Comparison of ENCODE assay signal across 25 cellular contexts in the genomic region with DNA sequence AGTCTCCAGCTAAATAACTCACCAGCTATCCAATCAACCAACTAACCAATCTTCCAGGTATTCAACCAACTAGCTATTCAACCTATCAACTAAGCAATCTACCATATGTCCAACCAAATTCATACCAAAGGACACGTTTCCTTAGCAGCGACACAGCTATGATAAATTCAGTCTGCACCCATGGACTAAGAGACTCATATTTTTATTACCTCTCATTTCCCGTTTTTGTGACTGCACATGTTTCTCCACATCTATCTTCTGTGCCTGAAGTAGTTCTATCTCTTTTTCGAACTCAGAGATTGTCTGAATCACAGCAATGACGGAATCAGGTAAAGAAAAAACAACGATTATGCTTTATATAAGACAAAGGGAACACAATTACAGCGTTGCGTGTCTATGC.
"Had no signal": no experiment of that assay in that cellular context is flagged by ENCODE, and none has a peak within 500 bp of the region (broad histone marks: within the 10 kb centered on the region; RNA-seq: fewer than 3 reads in every experiment).

No MANE protein-coding gene starts in this region.

- H3K4me1 Mint-ChIP-seq: brain had no signal

- H3K27me3 ChIP-seq: foreskin keratinocyte, hepatocyte, left lung, neural progenitor cell, testis, uterus had no signal

- DNase-seq: activated CD4-positive, alpha-beta T cell treated with anti-CD3 and anti-CD28 coated beads for 1 hour; activated CD4-positive, alpha-beta T cell treated with anti-CD3 and anti-CD28 coated beads, Interleukin-2, amount 50 U/mL, for 1 hour; activated CD8-positive, alpha-beta T cell treated with anti-CD3 and anti-CD28 coated beads, Interleukin-2, amount 10 ng/mL, durations not matched to agents 7 days and 5 days; activated gamma-delta T cell treated with Interleukin-2 at 50 U/mL for 16 hours; aorta; effector CD4-positive, alpha-beta T cell; erythroblast; foreskin keratinocyte; kidney glomerular epithelial cell; left lung; naive thymus-derived CD8-positive, alpha-beta T cell; stimulated activated CD4-positive, alpha-beta T cell treated with anti-CD3 and anti-CD28 coated beads, Interleukin-2, amount 100 ng/mL, for 48 hours; stimulated activated CD8-positive, alpha-beta memory T cell treated with anti-CD3 and anti-CD28 coated beads, Interleukin-4, amount 100 ng/mL, for 48 hours; stimulated activated naive CD4-positive, alpha-beta T cell; testis; trophoblast cell; uterus; WERI-Rb-1 had no signal

- H3K9me3 Mint-ChIP-seq: activated naive CD4-positive, alpha-beta T cell treated with anti-CD3 and anti-CD28 coated beads, Interleukin-2, amount 50 U/mL, for 72 hours; activated T-helper 1 cell treated with anti-CD3 and anti-CD28 coated beads, Interleukin-12 subunit alpha, Interleukin-12 subunit beta, Interleukin-2, Interleukin-4 antibody, amounts not matched to agents 30 ng/mL and 10 ng/mL and 1 ng/mL, durations not matched to agents 14 hours and 24 hours and 36 hours; brain; dendritic cell treated with granulocyte-macrophage colony-stimulating factor and Interleukin-4, amounts not matched to agents 40 ng/mL and 50 ng/mL, for 4 days; naive thymus-derived CD8-positive, alpha-beta T cell; neural progenitor cell had no signal

- H3K36me3 ChIP-seq: neural progenitor cell, uterus had no signal

- H3K27ac Mint-ChIP-seq: activated CD8-positive, alpha-beta T cell treated with anti-CD3 and anti-CD28 coated beads, Interleukin-2, amount 10 ng/mL, durations not matched to agents 7 days and 5 days; activated naive CD4-positive, alpha-beta T cell treated with anti-CD3 and anti-CD28 coated beads, Interleukin-2, amount 50 U/mL, for 72 hours; activated T-helper 1 cell treated with anti-CD3 and anti-CD28 coated beads, Interleukin-12 subunit alpha, Interleukin-12 subunit beta, Interleukin-2, Interleukin-4 antibody, amounts not matched to agents 30 ng/mL and 10 ng/mL and 1 ng/mL, durations not matched to agents 14 hours and 24 hours and 36 hours; brain; dendritic cell treated with granulocyte-macrophage colony-stimulating factor and Interleukin-4, amounts not matched to agents 40 ng/mL and 50 ng/mL, for 4 days; naive thymus-derived CD8-positive, alpha-beta T cell; neural progenitor cell had no signal

- H3K4me3 ChIP-seq: hepatocyte, left lung, lung, neural progenitor cell, testis, uterus had no signal

- H3K27ac ChIP-seq: foreskin keratinocyte, hepatocyte, left lung, neural progenitor cell, testis, uterus, WERI-Rb-1 had no signal

- H3K4me1 ChIP-seq: left lung, neural progenitor cell, testis, uterus had no signal

- H3K27me3 Mint-ChIP-seq: brain; dendritic cell treated with granulocyte-macrophage colony-stimulating factor and Interleukin-4, amounts not matched to agents 40 ng/mL and 50 ng/mL, for 4 days; naive thymus-derived CD8-positive, alpha-beta T cell had no signal

- H3K4me3 Mint-ChIP-seq: activated CD8-positive, alpha-beta T cell treated with anti-CD3 and anti-CD28 coated beads, Interleukin-2, amount 10 ng/mL, durations not matched to agents 7 days and 5 days; activated T-helper 1 cell treated with anti-CD3 and anti-CD28 coated beads, Interleukin-12 subunit alpha, Interleukin-12 subunit beta, Interleukin-2, Interleukin-4 antibody, amounts not matched to agents 30 ng/mL and 10 ng/mL and 1 ng/mL, durations not matched to agents 14 hours and 24 hours and 36 hours; brain; dendritic cell treated with granulocyte-macrophage colony-stimulating factor and Interleukin-4, amounts not matched to agents 40 ng/mL and 50 ng/mL, for 4 days; naive thymus-derived CD8-positive, alpha-beta T cell; neural progenitor cell had no signal

- H3K36me3 Mint-ChIP-seq: activated naive CD4-positive, alpha-beta T cell treated with anti-CD3 and anti-CD28 coated beads, Interleukin-2, amount 50 U/mL, for 72 hours; brain; naive thymus-derived CD8-positive, alpha-beta T cell had no signal

- H3K9me3 ChIP-seq: left lung, testis, uterus had no signal
